In the genomic region with DNA sequence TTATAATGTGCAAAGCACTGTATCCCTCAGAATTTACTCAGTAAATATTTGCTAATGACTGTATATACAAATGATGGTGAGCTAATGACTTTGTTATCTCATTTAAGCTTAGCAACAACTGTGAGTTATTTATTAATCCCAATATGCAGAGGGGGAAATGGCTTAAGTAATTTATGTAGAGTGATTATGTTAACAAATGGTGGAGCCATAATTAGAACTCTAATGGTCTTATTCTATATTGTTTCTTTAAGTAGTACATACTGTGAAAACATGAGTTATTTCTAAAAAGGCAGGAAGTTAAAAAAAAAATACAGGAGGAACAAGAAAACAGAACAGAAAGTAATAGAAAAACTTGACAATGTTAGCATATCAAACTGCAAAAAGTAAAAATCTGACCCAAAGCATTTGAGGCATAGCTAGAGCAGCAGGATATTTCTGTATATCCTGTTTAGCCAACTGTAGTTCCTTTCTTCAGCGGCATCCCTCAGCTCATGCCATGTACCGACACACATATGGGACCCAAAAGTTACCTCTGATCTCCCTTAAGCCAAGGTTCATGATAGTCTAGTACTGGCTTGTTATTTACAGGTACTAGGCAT, we compare ENCODE assay signal across 8 cellular contexts.
DNase-seq lines count a peak whose midpoint lies in the region; ATAC-seq lines count a peak whose summit lies in the region.

No MANE protein-coding gene starts in this region.

- ATAC-seq in GM18858 (IDR thresholded peaks at IDR 0.05; ENCODE audit: unreplicated experiment) = peak; percentile 66
- peak; percentile 71 for ATAC-seq in HG02678 (IDR thresholded peaks at IDR 0.05; ENCODE audit: unreplicated experiment)
- no peak for ATAC-seq in HG02798 (IDR thresholded peaks at IDR 0.05; ENCODE audit: poor library complexity, unreplicated experiment)

- DNase-seq in NCI-H774 (lab: John Stamatoyannopoulos, UW) (peak; percentile 64), lung microvascular endothelial cell (ENCODE audit: low read depth in 2 of 2) (peak; percentile 18 to 23), iPS-NIHi7 (ENCODE audit: extremely low spot score) (no peak), islet precursor cell (no peak)
- no peak for DNase-seq in activated CD4-positive, CD25-positive, alpha-beta regulatory T cell treated with anti-CD3 and anti-CD28 coated beads, Interleukin-2, amount 50 U/mL, for 72 hours

Comparison
In these comparisons a context has a peak if more than half of its experiments do, and no peak if none do; other contexts are left out.
1. DNase-seq: peak in NCI-H774 (single experiment) and lung microvascular endothelial cell (2 of 2); none in activated CD4-positive, CD25-positive, alpha-beta regulatory T cell treated with anti-CD3 and anti-CD28 coated beads, Interleukin-2, amount 50 U/mL, for 72 hours (single experiment), iPS-NIHi7 (single experiment) and islet precursor cell (single experiment).